ENCODE assay signal across 1 cellular context in genomic region chr6:35737413-35738211, GRCh38.
A peak's percentile ranks its signal among the peaks of the same experiment; 100 is the strongest.
TF ChIP-seq lines count a peak whose summit lies in the region.

No MANE protein-coding gene starts in this region.

TF ChIP-seq in HepG2, 621 proteins besides CTCF, POLR2A, EP300 and RAD21 (continued from another document and continues in another):
- no peak for TF ChIP-seq ZNF75D (CRISPR knock-in tag; IDR thresholded peaks at IDR 0.05; ENCODE audit: borderline replicate concordance)
- no peak for TF ChIP-seq ATF6 (CRISPR knock-in tag; conservative IDR thresholded peaks at IDR 0.05)
- TF ChIP-seq HMGXB3 (CRISPR knock-in tag; IDR thresholded peaks at IDR 0.05; ENCODE audit: borderline replicate concordance): 0 out of 2 replicates have a peak, but pooled peaks have one; percentile 31
- no peak for TF ChIP-seq MYC (CRISPR knock-in tag; IDR thresholded peaks at IDR 0.05; ENCODE audit: borderline replicate concordance)
- TF ChIP-seq ZNF580 (CRISPR knock-in tag; IDR thresholded peaks at IDR 0.05; ENCODE audit: borderline replicate concordance, low read depth): no peak
- TF ChIP-seq MXD1 (CRISPR knock-in tag; IDR thresholded peaks at IDR 0.05): no peak
- no peak for TF ChIP-seq ZNF746 (CRISPR knock-in tag; IDR thresholded peaks at IDR 0.05)
- TF ChIP-seq ZNF768 (CRISPR knock-in tag; IDR thresholded peaks at IDR 0.05): peak; percentile 33; the same call in 1 of the 2 replicates
- no peak for TF ChIP-seq ZNF232 (CRISPR knock-in tag; IDR thresholded peaks at IDR 0.05; ENCODE audit: borderline replicate concordance)
- TF ChIP-seq RFX5 (IDR thresholded peaks at IDR 0.05; ENCODE audit: low read depth, low read length): no peak
- no peak for TF ChIP-seq HNF4G (IDR thresholded peaks at IDR 0.05; ENCODE audit: borderline replicate concordance, low read depth, low read length)
- TF ChIP-seq HNF4G (CRISPR knock-in tag; IDR thresholded peaks at IDR 0.05; ENCODE audit: borderline replicate concordance, low read depth): no peak
- TF ChIP-seq ZNF513 (CRISPR knock-in tag; conservative IDR thresholded peaks at IDR 0.05): no peak
- no peak for TF ChIP-seq SATB2 (CRISPR knock-in tag; IDR thresholded peaks at IDR 0.05)
- TF ChIP-seq NR2F6 (IDR thresholded peaks at IDR 0.05): no peak
- TF ChIP-seq NR2F6 (CRISPR knock-in tag; IDR thresholded peaks at IDR 0.05): no peak
- no peak for TF ChIP-seq NONO (IDR thresholded peaks at IDR 0.05)
- TF ChIP-seq NONO (CRISPR knock-in tag; conservative IDR thresholded peaks at IDR 0.05): no peak; the same call in 1 of the 2 replicates
- TF ChIP-seq RORA (CRISPR knock-in tag; IDR thresholded peaks at IDR 0.05): no peak
- peak; percentile 73; the same call in 1 of the 2 replicates for TF ChIP-seq ATF3 (CRISPR knock-in tag; IDR thresholded peaks at IDR 0.05)
- no peak for TF ChIP-seq ZFP37 (CRISPR knock-in tag; IDR thresholded peaks at IDR 0.05; ENCODE audit: borderline replicate concordance)
- no peak for TF ChIP-seq ZFP62 (CRISPR knock-in tag; IDR thresholded peaks at IDR 0.05)
- no peak for TF ChIP-seq ZSCAN21 (CRISPR knock-in tag; IDR thresholded peaks at IDR 0.05; ENCODE audit: borderline replicate concordance)
- no peak for TF ChIP-seq ZNF598 (CRISPR knock-in tag; IDR thresholded peaks at IDR 0.05; ENCODE audit: borderline replicate concordance)
- TF ChIP-seq ZNF772 (CRISPR knock-in tag; IDR thresholded peaks at IDR 0.05): no peak
- no peak for TF ChIP-seq ETV6 (CRISPR knock-in tag; conservative IDR thresholded peaks at IDR 0.05)
- TF ChIP-seq ZNF552 (CRISPR knock-in tag; IDR thresholded peaks at IDR 0.05; ENCODE audit: borderline replicate concordance): no peak
- no peak; the same call in 1 of the 2 replicates for TF ChIP-seq FOXA3 (CRISPR knock-in tag; IDR thresholded peaks at IDR 0.05)
- TF ChIP-seq ELK4 (CRISPR knock-in tag; IDR thresholded peaks at IDR 0.05; ENCODE audit: borderline replicate concordance): no peak
- 0 out of 2 replicates have a peak, but pooled peaks have one; percentile 45 for TF ChIP-seq SNAPC2 (CRISPR knock-in tag; IDR thresholded peaks at IDR 0.05)
- no peak for TF ChIP-seq CHD2 (IDR thresholded peaks at IDR 0.05; ENCODE audit: low read depth, low read length)
- TF ChIP-seq HMGA1 (CRISPR knock-in tag; conservative IDR thresholded peaks at IDR 0.05): no peak
- TF ChIP-seq PRDM10 (CRISPR knock-in tag; IDR thresholded peaks at IDR 0.05; ENCODE audit: low read depth): no peak; the same call in 1 of the 2 replicates
- no peak for TF ChIP-seq RARA (CRISPR knock-in tag; IDR thresholded peaks at IDR 0.05)
- no peak for TF ChIP-seq E2F1 (CRISPR knock-in tag; IDR thresholded peaks at IDR 0.05)
- no peak for TF ChIP-seq NFIB (CRISPR knock-in tag; IDR thresholded peaks at IDR 0.05; ENCODE audit: borderline replicate concordance)
- TF ChIP-seq MLX (CRISPR knock-in tag; IDR thresholded peaks at IDR 0.05): no peak
- TF ChIP-seq ZNF619 (CRISPR knock-in tag; IDR thresholded peaks at IDR 0.05): no peak
- TF ChIP-seq NCOA1 (CRISPR knock-in tag; IDR thresholded peaks at IDR 0.05): no peak
- TF ChIP-seq ATF5 (CRISPR knock-in tag; IDR thresholded peaks at IDR 0.05; ENCODE audit: low read depth): no peak
- TF ChIP-seq ZNF331 (CRISPR knock-in tag; IDR thresholded peaks at IDR 0.05): peak; percentile 61; the same call in 1 of the 2 replicates
- TF ChIP-seq KDM2A (CRISPR knock-in tag; IDR thresholded peaks at IDR 0.05; ENCODE audit: borderline replicate concordance, low read depth): no peak; the same call in 1 of the 2 replicates
- no peak for TF ChIP-seq ZNF468 (CRISPR knock-in tag; IDR thresholded peaks at IDR 0.05)
- TF ChIP-seq ZNF749 (CRISPR knock-in tag; IDR thresholded peaks at IDR 0.05; ENCODE audit: borderline replicate concordance): no peak
- TF ChIP-seq ZNF263 (CRISPR knock-in tag; IDR thresholded peaks at IDR 0.05): no peak
- TF ChIP-seq ZNF124 (CRISPR knock-in tag; IDR thresholded peaks at IDR 0.05): no peak
- no peak for TF ChIP-seq HNRNPLL (IDR thresholded peaks at IDR 0.05; ENCODE audit: low read depth, low read length, poor library complexity, severe bottlenecking)
